25 cellular contexts compared by ENCODE assay signal in genomic region chr4:169110633-169111032, GRCh38.
"Had no signal": no experiment of that assay in that cellular context is flagged by ENCODE, and none has a peak within 500 bp of the region (broad histone marks: within the 10 kb centered on the region; RNA-seq: fewer than 3 reads in every experiment).

No MANE protein-coding gene starts in this region.

- H3K9me3 Mint-ChIP-seq: endodermal cell; memory B cell; natural killer cell treated with Interleukin-12 subunit alpha and Interleukin-12 subunit beta and Interleukin-15 and Interleukin-18, amount 100 ng/mL, for 72 hours; neural progenitor cell had no signal

- H2AFZ ChIP-seq: neural progenitor cell, parathyroid adenoma had no signal

- H3K4me3 Mint-ChIP-seq: endodermal cell; memory B cell; natural killer cell treated with Interleukin-12 subunit alpha and Interleukin-12 subunit beta and Interleukin-15 and Interleukin-18, amount 100 ng/mL, for 72 hours; neural progenitor cell had no signal

- H3K79me2 ChIP-seq: parathyroid adenoma had no signal

- H3K27ac Mint-ChIP-seq: endodermal cell; memory B cell; natural killer cell treated with Interleukin-12 subunit alpha and Interleukin-12 subunit beta and Interleukin-15 and Interleukin-18, amount 100 ng/mL, for 72 hours; neural progenitor cell had no signal

- H3K27me3 ChIP-seq: neural progenitor cell, sigmoid colon, stomach, transverse colon had no signal

- H3K9me3 ChIP-seq: left ventricle myocardium inferior, lower lobe of right lung, psoas muscle, sigmoid colon, stomach, thoracic aorta, transverse colon had no signal

- H3K36me3 Mint-ChIP-seq: natural killer cell treated with Interleukin-12 subunit alpha and Interleukin-12 subunit beta and Interleukin-15 and Interleukin-18, amount 100 ng/mL, for 72 hours had no signal

- H3K27me3 Mint-ChIP-seq: memory B cell; natural killer cell treated with Interleukin-12 subunit alpha and Interleukin-12 subunit beta and Interleukin-15 and Interleukin-18, amount 100 ng/mL, for 72 hours had no signal

- H3K27ac ChIP-seq: coronary artery, left ventricle myocardium inferior, lower lobe of right lung, neural progenitor cell, parathyroid adenoma, psoas muscle, sigmoid colon, skin epidermis, stomach, thoracic aorta, transverse colon had no signal

- H3K4me1 Mint-ChIP-seq: endodermal cell, memory B cell had no signal

- H3K4me2 ChIP-seq: neural progenitor cell had no signal

- DNase-seq: effector CD4-positive, alpha-beta T cell; endodermal cell; foreskin melanocyte; head of caudate nucleus; hippocampal formation; islet precursor cell; left cardiac atrium; left ventricle myocardium inferior; lower lobe of right lung; midbrain; occipital lobe; psoas muscle; retina; sigmoid colon; stimulated activated naive CD4-positive, alpha-beta T cell; stomach; substantia nigra; transverse colon had no signal

- H3K4me3 ChIP-seq: coronary artery, left ventricle myocardium inferior, lower lobe of right lung, neural progenitor cell, psoas muscle, sigmoid colon, skin epidermis, stomach, thoracic aorta, transverse colon had no signal

- ATAC-seq: left cardiac atrium; lower lobe of right lung; natural killer cell treated with Interleukin-12 subunit alpha and Interleukin-12 subunit beta and Interleukin-15 and Interleukin-18, amount 100 ng/mL, for 72 hours; psoas muscle had no signal

- H3K9ac ChIP-seq: neural progenitor cell, parathyroid adenoma had no signal

- H3K4me1 ChIP-seq: lower lobe of right lung, neural progenitor cell, parathyroid adenoma, psoas muscle, sigmoid colon had no signal
